30 cellular contexts compared by ENCODE assay signal in the genomic region with DNA sequence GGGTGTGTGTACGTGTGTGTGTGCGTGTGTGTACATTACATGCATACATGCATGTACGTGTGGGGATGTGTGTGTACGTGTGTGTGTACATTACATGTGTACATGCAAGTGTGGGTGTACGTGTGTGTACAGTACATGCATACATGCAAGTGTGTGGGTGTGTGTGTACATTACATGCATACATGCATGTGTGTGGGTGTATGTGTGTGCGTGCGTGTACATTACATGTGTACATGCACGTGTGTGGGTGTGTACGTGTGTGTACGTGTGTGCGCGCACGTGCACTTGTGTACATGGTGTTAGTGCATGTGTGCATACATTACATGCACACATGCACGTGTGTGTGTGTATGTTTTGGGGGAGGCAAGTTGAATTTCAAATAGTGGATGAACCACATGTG.
"Had no signal": no experiment of that assay in that cellular context is flagged by ENCODE, and none has a peak within 500 bp of the region (broad histone marks: within the 10 kb centered on the region; RNA-seq: fewer than 3 reads in every experiment).

No MANE protein-coding gene starts in this region.

- H3K9me3 ChIP-seq: ascending aorta, Peyer's patch had no signal

- H3K27me3 Mint-ChIP-seq: activated CD4-positive, alpha-beta T cell treated with anti-CD3 and anti-CD28 coated beads, Interleukin-2, amount 10 ng/mL, durations not matched to agents 24 days and 14 days had no signal

- H3K4me1 Mint-ChIP-seq: activated CD4-positive, alpha-beta T cell treated with anti-CD3 and anti-CD28 coated beads, Interleukin-2, amount 10 ng/mL, durations not matched to agents 24 days and 14 days; activated naive CD8-positive, alpha-beta T cell treated with anti-CD3 and anti-CD28 coated beads for 36 hours; activated T-helper 17 cell treated with anti-CD3 and anti-CD28 coated beads, Interleukin-2, amount 50 U/mL, for 72 hours; T-cell; T-helper 17 cell had no signal

- H3K36me3 Mint-ChIP-seq: activated naive CD8-positive, alpha-beta T cell treated with anti-CD3 and anti-CD28 coated beads for 36 hours; T-cell had no signal

- ATAC-seq: activated CD8-positive, alpha-beta T cell treated with anti-CD3 and anti-CD28 coated beads for 36 hours; activated T-cell treated with anti-CD3 and anti-CD28 coated beads, Interleukin-2, amount 50 U/mL, for 72 hours; activated T-helper 17 cell treated with anti-CD3 and anti-CD28 coated beads, Interleukin-2, amount 50 U/mL, for 72 hours; PC-3; SK-N-SH treated with all-trans-retinoic acid at 6 μM for 48 hours; T-cell; T-helper 17 cell had no signal

- H3K4me1 ChIP-seq: ascending aorta, Peyer's patch had no signal

- H3K27ac Mint-ChIP-seq: activated CD4-positive, alpha-beta T cell treated with anti-CD3 and anti-CD28 coated beads, Interleukin-2, amount 10 ng/mL, durations not matched to agents 24 days and 14 days; activated CD8-positive, alpha-beta T cell treated with anti-CD3 and anti-CD28 coated beads for 36 hours; activated naive CD8-positive, alpha-beta T cell treated with anti-CD3 and anti-CD28 coated beads for 36 hours; activated T-cell treated with anti-CD3 and anti-CD28 coated beads, Interleukin-2, amount 50 U/mL, for 72 hours; activated T-helper 17 cell treated with anti-CD3 and anti-CD28 coated beads, Interleukin-2, amount 50 U/mL, for 72 hours; T-cell; T-helper 17 cell had no signal

- H3K27ac ChIP-seq: ascending aorta, Peyer's patch had no signal

- H3K4me3 Mint-ChIP-seq: activated CD4-positive, alpha-beta T cell treated with anti-CD3 and anti-CD28 coated beads, Interleukin-2, amount 10 ng/mL, durations not matched to agents 24 days and 14 days; activated CD8-positive, alpha-beta T cell treated with anti-CD3 and anti-CD28 coated beads for 36 hours; activated naive CD8-positive, alpha-beta T cell treated with anti-CD3 and anti-CD28 coated beads for 36 hours; activated T-cell treated with anti-CD3 and anti-CD28 coated beads, Interleukin-2, amount 50 U/mL, for 72 hours; activated T-helper 17 cell treated with anti-CD3 and anti-CD28 coated beads, Interleukin-2, amount 50 U/mL, for 72 hours; T-cell; T-helper 17 cell had no signal

- DNase-seq: activated CD4-positive, alpha-beta T cell treated with anti-CD3 and anti-CD28 coated beads, Interleukin-2, amount 10 ng/mL, durations not matched to agents 24 days and 14 days; activated CD4-positive, alpha-beta T cell treated with anti-CD3 and anti-CD28 coated beads, Interleukin-2, amount 50 U/mL, for 4 hours; activated CD8-positive, alpha-beta T cell treated with anti-CD3 and anti-CD28 coated beads for 36 hours; activated effector memory CD4-positive, alpha-beta T cell treated with anti-CD3 and anti-CD28 coated beads, Interleukin-2, amount 50 U/mL, for 16 hours; activated naive CD4-positive, alpha-beta T cell; activated naive CD4-positive, alpha-beta T cell treated with anti-CD3 and anti-CD28 coated beads, Interleukin-2, amount 50 U/mL, for 16 hours; activated naive CD8-positive, alpha-beta T cell treated with anti-CD3 and anti-CD28 coated beads for 36 hours; activated T-cell treated with anti-CD3 and anti-CD28 coated beads, Interleukin-2, amount 50 U/mL, for 1 hour; activated T-cell treated with anti-CD3 and anti-CD28 coated beads, Interleukin-2, amount 50 U/mL, for 72 hours; amygdala; NCI-H1105; NCI-H1417 treated with DMSO at 0.1 percent for 48 hours; NCI-H187 treated with DMSO at 0.1 percent for 48 hours; NCI-H2081; NCI-H2171 treated with DMSO at 0.1 percent for 48 hours; NCI-H2227 treated with DMSO at 0.1 percent for 48 hours; NCI-H446; NCI-H510A treated with DMSO at 0.1 percent for 48 hours; NCI-H526 treated with DMSO at 0.1 percent for 48 hours; NCI-H774; NK-92 treated with Interleukin-12 subunit alpha and Interleukin-12 subunit beta, amount 100 ng/mL, for 24 hours; PC-3; Peyer's patch; RPMI8226; SIG-M5; T-cell; T-helper 17 cell had no signal

- H3K27me3 ChIP-seq: ascending aorta, Peyer's patch had no signal

- H3K4me3 ChIP-seq: ascending aorta, Peyer's patch had no signal

- H3K36me3 ChIP-seq: ascending aorta, Peyer's patch had no signal

- H3K9me3 Mint-ChIP-seq: activated CD8-positive, alpha-beta T cell treated with anti-CD3 and anti-CD28 coated beads for 36 hours; activated naive CD8-positive, alpha-beta T cell treated with anti-CD3 and anti-CD28 coated beads for 36 hours; activated T-helper 17 cell treated with anti-CD3 and anti-CD28 coated beads, Interleukin-2, amount 50 U/mL, for 72 hours had no signal
